In the genomic region with DNA sequence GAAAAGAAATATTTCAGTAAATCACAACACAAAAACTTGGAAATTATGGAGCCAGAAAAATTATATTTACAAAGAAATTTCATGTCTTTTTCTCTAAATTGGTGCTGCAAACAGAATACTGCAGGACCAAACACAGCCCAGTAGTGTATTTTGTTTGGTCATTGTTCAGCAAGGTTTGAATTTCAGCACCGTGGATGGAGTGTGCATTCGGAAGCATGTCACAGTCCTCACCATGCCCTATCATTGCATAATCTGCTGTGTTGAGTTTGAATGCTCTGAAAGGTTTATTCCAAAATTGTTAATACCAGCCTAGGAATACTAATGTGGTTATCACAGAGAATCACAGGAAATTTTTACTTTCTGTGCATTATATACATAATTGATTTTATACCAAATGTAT, we compare ENCODE assay signal across 21 cellular contexts.
A peak's percentile ranks its signal among the peaks of the same experiment; 100 is the strongest.
DNase-seq lines count a peak whose midpoint lies in the region; ATAC-seq, FAIRE-seq and TF ChIP-seq lines count a peak whose summit lies in the region.
"Had no signal": no experiment of that assay in that cellular context is flagged by ENCODE, and none has a peak within 500 bp of the region (broad histone marks: within the 10 kb centered on the region; RNA-seq: fewer than 3 reads in every experiment).

No MANE protein-coding gene starts in this region.

- intact Hi-C loops in K562 (cut with micrococcal nuclease) (no loop called here), left ventricle myocardium inferior (cut with micrococcal nuclease) (no loop called here)

- no peaks in the 10 kb centered on the region for H3K4me1 ChIP-seq in SK-N-SH (ENCODE audit: control insufficient read depth in 1 of 2, insufficient read depth in 2 of 2, low read depth in 1 of 2, low read length in 1 of 2)
- no peaks in the 10 kb centered on the region; a peak in 1 of 5 replicates for H3K4me1 ChIP-seq in K562 (replicated peaks in 1 of 2; ENCODE audit: control insufficient read depth in 2 of 2, insufficient read depth in 2 of 2, low read length in 2 of 2)
- H3K4me1 ChIP-seq in neural progenitor cell = no peaks in the 10 kb centered on the region
- no peaks in the 10 kb centered on the region for H3K4me1 ChIP-seq in left ventricle myocardium inferior
- H3K4me1 ChIP-seq: BLaER1, Caco-2 had no signal

- no peak overlapping the region for H2AFZ ChIP-seq in SK-N-SH (ENCODE audit: low read depth)
- no peak overlapping the region for H2AFZ ChIP-seq in K562 (ENCODE audit: low read depth, low read length)
- peak overlapping the region; percentile 34 for H2AFZ ChIP-seq in neural progenitor cell (replicated peaks)
- H2AFZ ChIP-seq: GM23338 had no signal

- H3K9me1 ChIP-seq in K562 (ENCODE audit: control insufficient read depth, insufficient read depth, low read length) = no peaks in the 10 kb centered on the region

- no peaks in the 10 kb centered on the region for H3K36me3 Mint-ChIP-seq in neural progenitor cell
- H3K36me3 Mint-ChIP-seq: CD4-positive, CD25-positive, alpha-beta regulatory T cell; CD8-positive, alpha-beta T cell had no signal

- TF ChIP-seq CTCF in SK-N-SH (IDR thresholded peaks at IDR 0.05) (no peak), K562 (IDR thresholded peaks at IDR 0.05 in 2 of 3, conservative IDR thresholded peaks at IDR 0.05 in 1 of 3; ENCODE audit: insufficient read depth in 2 of 3, low read depth in 1 of 3, low read length in 3 of 3) (no peak), neural progenitor cell (IDR thresholded peaks at IDR 0.05) (no peak), left ventricle myocardium inferior (IDR thresholded peaks at IDR 0.05; ENCODE audit: borderline replicate concordance) (no peak)

- POLR2A ChIA-PET in SK-N-SH (lab: Yijun Ruan, JAX) (no interaction called here), K562 (lab: Yijun Ruan, JAX) (no interaction called here)

- no peak overlapping the region for H3K4me2 ChIP-seq in SK-N-SH
- H3K4me2 ChIP-seq in K562 (ENCODE audit: insufficient read depth, low read length) = no peak overlapping the region
- H3K4me2 ChIP-seq in neural progenitor cell = no peak overlapping the region
- H3K4me2 ChIP-seq: BLaER1, GM23338 had no signal

- WGBS in SK-N-SH (ENCODE audit: low lambda C conversion rate) = 13% methylated on average over 2 of the region's 2 CpGs
- 37% methylated on average over 2 of the region's 2 CpGs for WGBS in K562 (ENCODE audit: insufficient coverage, low coverage, missing lambda C conversion rate)

- no peak for FAIRE-seq in K562 (lab: Jason Lieb, UNC)
- FAIRE-seq: A204.1, GM12891 had no signal

- no peaks in the 10 kb centered on the region for H3K27me3 Mint-ChIP-seq in neural progenitor cell (ENCODE audit: insufficient read depth, low read depth)
- H3K27me3 Mint-ChIP-seq: CD4-positive, CD25-positive, alpha-beta regulatory T cell had no signal

- TF ChIP-seq EP300 in SK-N-SH (IDR thresholded peaks at IDR 0.05; ENCODE audit: borderline replicate concordance in 1 of 2, low read depth in 1 of 2, low read length in 1 of 2) (no peak), K562 (IDR thresholded peaks at IDR 0.05; ENCODE audit: low read length) (no peak)

- no peak overlapping the region for H3K4me3 Mint-ChIP-seq in neural progenitor cell
- H3K4me3 Mint-ChIP-seq: B cell; CD4-positive, CD25-positive, alpha-beta regulatory T cell; CD8-positive, alpha-beta T cell; GM23338; H9 had no signal

- H3K9me3 ChIP-seq in SK-N-SH (no peaks in the 10 kb centered on the region), K562 (replicated peaks; ENCODE audit: control insufficient read depth, insufficient read depth, low read depth, low read length) (no peaks in the 10 kb centered on the region), neural progenitor cell (ENCODE audit: low read depth) (no peaks in the 10 kb centered on the region), left ventricle myocardium inferior (replicated peaks) (no peaks in the 10 kb centered on the region)
- H3K9me3 ChIP-seq: BLaER1, Caco-2 had no signal

- CTCF ChIA-PET in SK-N-SH (lab: Yijun Ruan, JAX) (no interaction called here), K562 (lab: Yijun Ruan, JAX; ENCODE audit: low intra/inter-chr PET ratio) (no interaction called here)

- no peaks in the 10 kb centered on the region for H3K9me2 ChIP-seq in SK-N-SH

- H3K4me3 ChIP-seq in SK-N-SH (ENCODE audit: low read depth in 2 of 2, low read length in 1 of 2) (no peak overlapping the region), K562 (no peak overlapping the region), neural progenitor cell (no peak overlapping the region), left ventricle myocardium inferior (no peak overlapping the region)
- H3K4me3 ChIP-seq: BLaER1, GM23338 had no signal

- H3K79me2 ChIP-seq in SK-N-SH (ENCODE audit: insufficient read depth) = no peaks in the 10 kb centered on the region
- no peaks in the 10 kb centered on the region for H3K79me2 ChIP-seq in K562 (ENCODE audit: control insufficient read depth, insufficient read depth, low read length)
- H3K79me2 ChIP-seq in neural progenitor cell (ENCODE audit: low read depth) = no peaks in the 10 kb centered on the region

- H3K27ac Mint-ChIP-seq in neural progenitor cell = no peak overlapping the region
- H3K27ac Mint-ChIP-seq: B cell; CD4-positive, CD25-positive, alpha-beta regulatory T cell; CD8-positive, alpha-beta T cell; GM23338; H9 had no signal

- H3K27ac ChIP-seq in SK-N-SH (ENCODE audit: low read depth in 2 of 2, low read length in 1 of 2) = no peak overlapping the region
- no peak overlapping the region for H3K27ac ChIP-seq in K562 (ENCODE audit: extremely low read depth, low read depth, low read length)
- H3K27ac ChIP-seq in neural progenitor cell = no peak overlapping the region
- no peak overlapping the region for H3K27ac ChIP-seq in left ventricle myocardium inferior (replicated peaks)
- H3K27ac ChIP-seq: 22Rv1, BLaER1, C4-2B had no signal

- peaks cover 2% of the 10 kb centered on the region for H3K9me3 Mint-ChIP-seq in neural progenitor cell
- H3K9me3 Mint-ChIP-seq: CD8-positive, alpha-beta T cell; GM23338 had no signal

- in situ Hi-C loops in K562 (cut with MboI) = no loop called here

- H3K27me3 ChIP-seq in SK-N-SH (ENCODE audit: insufficient read depth) (no peaks in the 10 kb centered on the region; the same call in 1 of the 2 replicates), K562 (ENCODE audit: control insufficient read depth in 2 of 2, insufficient read depth in 2 of 2, low read length in 2 of 2) (no peaks in the 10 kb centered on the region), neural progenitor cell (no peaks in the 10 kb centered on the region), left ventricle myocardium inferior (ENCODE audit: low read depth) (peaks cover 11% of the 10 kb centered on the region)
- H3K27me3 ChIP-seq: BLaER1 had no signal

- H3K36me3 ChIP-seq in SK-N-SH (replicated peaks in 1 of 2; ENCODE audit: control insufficient read depth in 1 of 2, insufficient read depth in 2 of 2, low read length in 1 of 2) (no peaks in the 10 kb centered on the region), K562 (ENCODE audit: control insufficient read depth, insufficient read depth, low read length) (no peaks in the 10 kb centered on the region), neural progenitor cell (no peaks in the 10 kb centered on the region), left ventricle myocardium inferior (no peaks in the 10 kb centered on the region)
- H3K36me3 ChIP-seq: BLaER1 had no signal

- BruUV-seq in K562 (replicated peaks; lab: Mats Ljungman, UMichigan) = no TSS peak

- no peak for ATAC-seq in SK-N-SH treated with all-trans-retinoic acid at 6 μM for 48 hours
- ATAC-seq in K562 = peak; percentile 47; the same call in 1 of the 3 replicates
- no peak for ATAC-seq in GM18502 (IDR thresholded peaks at IDR 0.05; ENCODE audit: poor library complexity, unreplicated experiment)
- ATAC-seq: CD8-positive, alpha-beta T cell; GM23338; HCT116 had no signal

- H4K20me1 ChIP-seq in SK-N-SH (ENCODE audit: insufficient read depth) = no peaks in the 10 kb centered on the region
- no peaks in the 10 kb centered on the region for H4K20me1 ChIP-seq in K562 (replicated peaks; ENCODE audit: control insufficient read depth, insufficient read depth, low read length)
- H4K20me1 ChIP-seq in neural progenitor cell (ENCODE audit: low read depth) = no peaks in the 10 kb centered on the region
- H4K20me1 ChIP-seq: BLaER1 had no signal

- no peak for TF ChIP-seq RAD21 in SK-N-SH (IDR thresholded peaks at IDR 0.05; ENCODE audit: low read length)
- no peak for TF ChIP-seq RAD21 in K562 (CRISPR knock-in tag; conservative IDR thresholded peaks at IDR 0.05 in 1 of 2, IDR thresholded peaks at IDR 0.05 in 1 of 2)

- H3F3A ChIP-seq in SK-N-SH (replicated peaks; ENCODE audit: insufficient read depth) = no peaks in the 10 kb centered on the region
- no peaks in the 10 kb centered on the region for H3F3A ChIP-seq in neural progenitor cell (ENCODE audit: low read depth)

- H3K9ac ChIP-seq in SK-N-SH = no peak overlapping the region
- H3K9ac ChIP-seq in K562 (ENCODE audit: insufficient read depth in 1 of 2, low read depth in 2 of 2, low read length in 2 of 2) = no peak overlapping the region
- no peak overlapping the region for H3K9ac ChIP-seq in neural progenitor cell
- H3K9ac ChIP-seq: BLaER1 had no signal

- no peak for DNase-seq in SK-N-SH
- no peak for DNase-seq in K562 (ENCODE audit: extremely low read depth in 1 of 4, low spot score in 3 of 4)
- no peak for DNase-seq in neural progenitor cell (ENCODE audit: low spot score)
- DNase-seq in left ventricle myocardium inferior = no peak
- DNase-seq: Caco-2; CD4-positive, CD25-positive, alpha-beta regulatory T cell; CD8-positive, alpha-beta T cell; DMS153; DMS79; GF-D8; H9 had no signal

- no peak for TF ChIP-seq POLR2A in K562 (conservative IDR thresholded peaks at IDR 0.05)

- no peaks in the 10 kb centered on the region for H3K4me1 Mint-ChIP-seq in neural progenitor cell
- H3K4me1 Mint-ChIP-seq: B cell; CD4-positive, CD25-positive, alpha-beta regulatory T cell; GM23338; H9 had no signal

TF ChIP-seq in SK-N-SH, 30 proteins besides CTCF, POLR2A, EP300 and RAD21 (continues in another document):
- TF ChIP-seq TCF12 (IDR thresholded peaks at IDR 0.05) (no peak), SMC3 (IDR thresholded peaks at IDR 0.05; ENCODE audit: low read depth, low read length) (no peak), EZH2phosphoT487 (IDR thresholded peaks at IDR 0.05; ENCODE audit: borderline replicate concordance, low read depth) (no peak), POLR2AphosphoS5 (IDR thresholded peaks at IDR 0.05; ENCODE audit: low read depth, low read length) (no peak)

TF ChIP-seq in SK-N-SH treated with all-trans-retinoic acid at 6 μM for 48 hours, 23 proteins besides CTCF, POLR2A, EP300 and RAD21:
- TF ChIP-seq ZC3H10 (CRISPR knock-in tag; IDR thresholded peaks at IDR 0.05) (no peak), PPARA (CRISPR knock-in tag; IDR thresholded peaks at IDR 0.05; ENCODE audit: borderline replicate concordance) (no peak), OSR1 (CRISPR knock-in tag; IDR thresholded peaks at IDR 0.05) (no peak), BACH2 (CRISPR knock-in tag; IDR thresholded peaks at IDR 0.05; ENCODE audit: borderline replicate concordance) (no peak)
TF ChIP-seq in SK-N-SH treated with all-trans-retinoic acid at 6 μM for 48 hours: peak in this region for 0.

TF ChIP-seq in K562, 482 proteins besides CTCF, POLR2A, EP300 and RAD21:
- TF ChIP-seq NBN (IDR thresholded peaks at IDR 0.05; ENCODE audit: low read depth) (no peak), CEBPB (tag; IDR thresholded peaks at IDR 0.05) (0 out of 2 replicates have a peak, but pooled peaks have one; percentile 21)
